In the genomic region with DNA sequence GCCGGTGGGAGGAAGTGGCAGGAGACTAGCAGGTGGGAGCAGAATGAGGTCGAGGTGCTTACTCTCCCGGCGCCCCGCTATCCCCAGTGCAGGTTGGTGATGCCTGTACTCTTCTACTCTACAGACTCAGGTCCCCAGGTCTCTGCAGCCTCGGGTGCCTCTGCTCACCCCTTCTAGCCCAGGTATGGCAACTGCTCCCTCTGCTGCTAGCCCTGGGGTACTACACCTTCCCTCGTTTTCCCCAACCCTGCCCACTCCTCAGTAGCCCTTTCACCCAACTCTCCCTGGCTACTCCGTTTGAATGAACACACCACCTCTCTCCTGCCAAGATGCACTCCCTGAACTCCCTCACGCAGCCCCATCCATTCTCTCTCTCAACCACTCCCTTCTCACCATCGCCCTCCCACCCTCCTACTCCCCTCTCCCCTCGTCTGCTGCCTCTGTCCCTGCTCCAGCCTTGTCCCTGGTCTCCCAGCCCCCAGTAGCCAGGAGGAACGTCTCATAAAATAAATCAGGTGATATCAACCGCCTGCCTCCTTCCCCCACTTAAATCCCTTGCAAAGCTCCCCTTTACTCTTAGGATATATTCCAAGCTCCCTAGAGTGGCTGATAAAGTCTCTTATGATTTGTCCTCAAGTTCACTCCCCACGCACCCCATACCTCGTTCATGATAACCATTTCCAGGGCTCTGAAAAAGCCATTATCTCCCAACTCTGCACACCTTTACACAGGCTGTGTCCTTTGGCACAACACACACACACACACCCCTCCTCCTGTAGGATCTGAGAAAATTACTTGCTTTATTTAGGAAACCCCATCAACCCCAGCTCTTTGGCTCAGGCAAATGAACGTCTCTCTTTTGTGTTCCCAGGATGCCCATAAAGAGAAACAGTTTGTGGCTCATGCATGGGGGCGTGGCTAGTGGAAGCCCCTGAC, we compare ENCODE assay signal across 8 cellular contexts. TPM values are rescaled to one million over a fixed set of nuclear protein-coding genes. Genes with fewer than 3 reads are reported as not detected.
A peak's percentile ranks its signal among the peaks of the same experiment; 100 is the strongest.
DNase-seq lines count a peak whose midpoint lies in the region; ATAC-seq and TF ChIP-seq lines count a peak whose summit lies in the region.

No MANE protein-coding gene starts in this region.

- DNase-seq in GM03348 (ENCODE audit: low spot score) (peak; percentile 79), M059J (ENCODE audit: low read depth) (peak; percentile 67), SK-N-DZ (ENCODE audit: low spot score) (peak; percentile 74), cardiac muscle cell (ENCODE audit: low read depth in 1 of 2, low spot score in 1 of 2) (peak; percentile 68 to 85), psoas muscle (no peak)

- H3K27ac Mint-ChIP-seq in activated naive CD4-positive, alpha-beta T cell treated with anti-CD3 and anti-CD28 coated beads, Interleukin-2, amount 50 U/mL, for 24 hours, result no peak overlapping the region

- H3K4me1 ChIP-seq in cardiac muscle cell (ENCODE audit: low read depth), result no peaks in the 10 kb centered on the region
- peaks cover 7% of the 10 kb centered on the region for H3K4me1 ChIP-seq in psoas muscle

- peak; percentile 70 to 80 (median 77) for ATAC-seq in psoas muscle
- no peak for ATAC-seq in GM19035 (IDR thresholded peaks at IDR 0.05; ENCODE audit: unreplicated experiment)
- ATAC-seq in GM19467 (IDR thresholded peaks at IDR 0.05; ENCODE audit: unreplicated experiment), result no peak

- peaks cover 2% of the 10 kb centered on the region for H3K36me3 Mint-ChIP-seq in activated naive CD4-positive, alpha-beta T cell treated with anti-CD3 and anti-CD28 coated beads, Interleukin-2, amount 50 U/mL, for 24 hours

- H3K27me3 ChIP-seq in cardiac muscle cell, result peaks cover 22% of the 10 kb centered on the region
- peaks cover 0 to 84% (median 25%) of the 10 kb centered on the region in 3 donors for H3K27me3 ChIP-seq in psoas muscle (ENCODE audit: insufficient read depth in 3 of 3, low read length in 2 of 3)

- TF ChIP-seq CTCF in cardiac muscle cell (IDR thresholded peaks at IDR 0.05; ENCODE audit: low read depth, low read length), result peak; percentile 92
- peak; percentile 73 for TF ChIP-seq CTCF in psoas muscle (IDR thresholded peaks at IDR 0.05)

- H3K9me3 ChIP-seq in cardiac muscle cell (ENCODE audit: low read depth) (no peaks in the 10 kb centered on the region), psoas muscle (no peaks in the 10 kb centered on the region)

- H3K4me1 Mint-ChIP-seq in activated naive CD4-positive, alpha-beta T cell treated with anti-CD3 and anti-CD28 coated beads, Interleukin-2, amount 50 U/mL, for 24 hours, result peaks cover 18% of the 10 kb centered on the region

- peaks cover 23% of the 10 kb centered on the region for H3K27me3 Mint-ChIP-seq in activated naive CD4-positive, alpha-beta T cell treated with anti-CD3 and anti-CD28 coated beads, Interleukin-2, amount 50 U/mL, for 24 hours

- H3K9me3 Mint-ChIP-seq in activated naive CD4-positive, alpha-beta T cell treated with anti-CD3 and anti-CD28 coated beads, Interleukin-2, amount 50 U/mL, for 24 hours, result no peaks in the 10 kb centered on the region

- intact Hi-C loops in psoas muscle (cut with DNase I), result loop anchor here in 1 of 2 donors (10.0 kb wide), 1 partner anchor 133 kb away; no protein-coding TSS in a partner anchor

- no peaks in the 10 kb centered on the region for H3K36me3 ChIP-seq in cardiac muscle cell
- H3K36me3 ChIP-seq in psoas muscle (ENCODE audit: insufficient read depth in 1 of 2, low read depth in 1 of 2), result no peaks in the 10 kb centered on the region

- H3K4me3 ChIP-seq in cardiac muscle cell, result peak overlapping the region; percentile 13
- H3K4me3 ChIP-seq in psoas muscle, result no peak overlapping the region

- H3K27ac ChIP-seq in cardiac muscle cell (peak overlapping the region; percentile 93), psoas muscle (no peak overlapping the region)

- WGBS in psoas muscle, 3 donors, result 4 to 7% (median 5%) methylated on average over 17 of the region's 17 CpGs

- H3K4me3 Mint-ChIP-seq in activated naive CD4-positive, alpha-beta T cell treated with anti-CD3 and anti-CD28 coated beads, Interleukin-2, amount 50 U/mL, for 24 hours, result peak overlapping the region; percentile 8

RNA-seq across cellular contexts. Expression of a gene that starts 8.2 kb away (rescaled TPM):
- total RNA-seq in M059J (2014; rRNA removed; shearing (Covaris generic)), result 3.3 and 5.4 TPM in 2 replicates
- polyA plus RNA-seq in SK-N-DZ (2014; cell fraction: cytosol; rRNA removed), result 61.0 and 64.2 TPM in 2 replicates
- 48.3 and 60.9 TPM in 2 replicates for polyA plus RNA-seq in SK-N-DZ (2014; cell fraction: nucleus; rRNA removed)
- total RNA-seq in cardiac muscle cell, result 83.7 and 108 TPM in 2 replicates
- 82.8 and 114 TPM in 2 replicates for polyA plus RNA-seq in cardiac muscle cell
- total RNA-seq in psoas muscle, result 1 to 10 TPM; 1.3 to 2.1 (median 1.8) TPM
- polyA plus RNA-seq in psoas muscle, result 1 to 10 TPM in 2 of 3 donors, under 1 TPM in 1; 0.83 to 2.4 (median 1.4) TPM

RNA-seq across cellular contexts. Expression of a gene that starts 44.2 kb away (rescaled TPM):
- total RNA-seq in M059J (2014; rRNA removed; shearing (Covaris generic)), result not detected in 2 replicates
- polyA plus RNA-seq in SK-N-DZ (2014; cell fraction: cytosol; rRNA removed), result 0.07 and 0.32 TPM in 2 replicates
- 0.66 TPM in 1 of 2 replicates, not detected in the other for polyA plus RNA-seq in SK-N-DZ (2014; cell fraction: nucleus; rRNA removed)
- total RNA-seq in cardiac muscle cell (3.7 and 4.6 TPM in 2 replicates), psoas muscle (under 1 TPM; 0.13 to 0.54 (median 0.25) TPM)
- polyA plus RNA-seq in cardiac muscle cell (0.67 and 0.99 TPM in 2 replicates), psoas muscle (under 1 TPM in 2 of 3 donors, not detected in 1; 0.12 to 0.18 TPM)

RNA-seq across cellular contexts. Expression of a gene that starts 56.5 kb away (rescaled TPM):
- total RNA-seq in M059J (2014; rRNA removed; shearing (Covaris generic)), result 3.4 and 11.1 TPM in 2 replicates
- polyA plus RNA-seq in SK-N-DZ (2014; cell fraction: cytosol; rRNA removed), result 7.1 and 8.8 TPM in 2 replicates
- 34.9 and 43.2 TPM in 2 replicates for polyA plus RNA-seq in SK-N-DZ (2014; cell fraction: nucleus; rRNA removed)
- total RNA-seq in cardiac muscle cell (10.2 and 10.4 TPM in 2 replicates), psoas muscle (10 to 100 TPM in 1 of 4 donors, 1 to 10 TPM in 3; 5.9 to 11.2 (median 8.1) TPM)
- polyA plus RNA-seq in cardiac muscle cell (15.5 and 20.6 TPM in 2 replicates), psoas muscle (10 to 100 TPM in 1 of 3 donors, 1 to 10 TPM in 2; 3.8 to 21.5 (median 9.7) TPM)

Comparison
In these comparisons a context has a peak if more than half of its experiments do, and no peak if none do; other contexts are left out.
1. DNase-seq: peak in GM03348 (single experiment), M059J (single experiment), SK-N-DZ (single experiment) and cardiac muscle cell (2 of 2); none in psoas muscle (0 of 2).
2. ATAC-seq: peak in psoas muscle (4 of 4); none in GM19035 (single experiment) and GM19467 (single experiment).
3. RNA of a gene that starts 8.2 kb away (total RNA-seq): 83.7 to 108 TPM in cardiac muscle cell; 3.3 to 5.4 TPM in M059J and 1.3 to 2.1 TPM in psoas muscle; every median in the first group is over 10 times any median in the second.